Comparison of ENCODE assay signal across 24 cellular contexts in genomic region chr2:63444565-63445288, GRCh38.
A peak's percentile ranks its signal among the peaks of the same experiment; 100 is the strongest.
DNase-seq lines count a peak whose midpoint lies in the region; ATAC-seq and TF ChIP-seq lines count a peak whose summit lies in the region.
"Had no signal": no experiment of that assay in that cellular context is flagged by ENCODE, and none has a peak within 500 bp of the region (broad histone marks: within the 10 kb centered on the region; RNA-seq: fewer than 3 reads in every experiment).

No MANE protein-coding gene starts in this region.

- H3K36me3 ChIP-seq in GM06990 (ENCODE audit: control insufficient read depth, insufficient read depth, low read length): no peaks in the 10 kb centered on the region
- no peaks in the 10 kb centered on the region for H3K36me3 ChIP-seq in PC-9 (ENCODE audit: low read depth)
- H3K36me3 ChIP-seq: cardiac muscle cell, HAP-1, vagina had no signal

- no peak overlapping the region for H3K27ac ChIP-seq in PC-9
- H3K27ac ChIP-seq: cardiac muscle cell, dorsolateral prefrontal cortex, vagina had no signal

- H3K4me3 ChIP-seq in GM06990 (replicated peaks; ENCODE audit: low read depth, low read length): no peak overlapping the region
- H3K4me3 ChIP-seq in PC-9: no peak overlapping the region
- H3K4me3 ChIP-seq: cardiac muscle cell, dorsolateral prefrontal cortex, HAP-1, vagina had no signal

- H3K9me3 ChIP-seq in T-helper 17 cell (ENCODE audit: control insufficient read depth, low read length, poor library complexity, severe bottlenecking) (no peaks in the 10 kb centered on the region), PC-9 (ENCODE audit: insufficient read depth, low read depth) (no peaks in the 10 kb centered on the region)
- H3K9me3 ChIP-seq: Caco-2, HAP-1, vagina had no signal

- no peaks in the 10 kb centered on the region for H3F3A ChIP-seq in PC-9 (ENCODE audit: insufficient read depth, low read depth)

- H2AFZ ChIP-seq in PC-9: no peak overlapping the region

- H3K4me2 ChIP-seq in PC-9: no peak overlapping the region

- DNase-seq in GM06990 (ENCODE audit: extremely low read depth, insufficient read length): peak; percentile 16
- no peak for DNase-seq in T-helper 17 cell
- DNase-seq in NCI-H2227 treated with DMSO at 0.1 percent for 48 hours (lab: John Stamatoyannopoulos, UW): no peak
- DNase-seq in PC-9: no peak
- no peak for DNase-seq in NCI-H446 (lab: John Stamatoyannopoulos, UW)
- DNase-seq: activated CD8-positive, alpha-beta memory T cell treated with anti-CD3 and anti-CD28 coated beads for 24 hours; amniotic stem cell; Caco-2; dorsolateral prefrontal cortex; kidney glomerular epithelial cell; MV-4-11; naive B cell; NCI-H2029 treated with DMSO at 0.1 percent for 48 hours; NCI-H510A; stimulated activated CD4-positive, alpha-beta T cell treated with anti-CD3 and anti-CD28 coated beads, Interleukin-2, amount 100 ng/mL, for 24 hours had no signal

- BruUV-seq in PC-9 (replicated peaks; lab: Mats Ljungman, UMichigan): no TSS peak

- peak overlapping the region; percentile 74 for H3K4me3 Mint-ChIP-seq in T-helper 17 cell
- H3K4me3 Mint-ChIP-seq: memory B cell; naive B cell; T-helper 1 cell treated with Interleukin-12 subunit alpha and Interleukin-12 subunit beta and Interleukin-4 antibody, amounts not matched to agents 30 μg/mL and 1 μg/mL, for 36 hours; WTC11 had no signal

- ATAC-seq in GM18867 (IDR thresholded peaks at IDR 0.05; ENCODE audit: unreplicated experiment) (peak; percentile 58), HG02798 (IDR thresholded peaks at IDR 0.05; ENCODE audit: poor library complexity, unreplicated experiment) (peak; percentile 68), T-helper 17 cell (no peak)
- ATAC-seq: WTC11 had no signal

- peaks cover 8% of the 10 kb centered on the region for H3K36me3 Mint-ChIP-seq in T-helper 17 cell (ENCODE audit: low read depth)
- H3K36me3 Mint-ChIP-seq: WTC11 had no signal

- H3K27me3 ChIP-seq in GM06990 (replicated peaks; ENCODE audit: control insufficient read depth, insufficient read depth, low read length): no peaks in the 10 kb centered on the region
- no peaks in the 10 kb centered on the region for H3K27me3 ChIP-seq in PC-9 (ENCODE audit: insufficient read depth, low read depth)
- H3K27me3 ChIP-seq: cardiac muscle cell, dorsolateral prefrontal cortex, vagina had no signal

- H3K79me2 ChIP-seq in PC-9 (ENCODE audit: low read depth): no peaks in the 10 kb centered on the region

- CTCF ChIA-PET in PC-9 (lab: Charles Lee): no interaction called here

- H4K20me1 ChIP-seq in PC-9 (ENCODE audit: insufficient read depth): no peaks in the 10 kb centered on the region

- H3K27me3 Mint-ChIP-seq in T-helper 17 cell: no peaks in the 10 kb centered on the region
- H3K27me3 Mint-ChIP-seq: memory B cell, naive B cell had no signal

- H3K4me1 ChIP-seq in PC-9 (replicated peaks; ENCODE audit: insufficient read depth): no peaks in the 10 kb centered on the region
- H3K4me1 ChIP-seq: Caco-2, HAP-1, vagina had no signal

- POLR2A ChIA-PET in PC-9 (lab: Charles Lee; ENCODE audit: unreplicated experiment): no interaction called here

- intact Hi-C loops in PC-9 (cut with micrococcal nuclease; ENCODE audit: unreplicated experiment): no loop called here

- peak overlapping the region; percentile 41 for H3K27ac Mint-ChIP-seq in T-helper 17 cell
- H3K27ac Mint-ChIP-seq: activated T-helper 2 cell treated with anti-CD3 and anti-CD28 coated beads, Interferon-gamma antibody, Interleukin-2, Interleukin-4, amounts not matched to agents 10 μg/mL and 5 μg/mL and 100 μg/mL, durations not matched to agents 14 hours and 24 hours and 36 hours; memory B cell; naive B cell; T-helper 1 cell treated with Interleukin-12 subunit alpha and Interleukin-12 subunit beta and Interleukin-4 antibody, amounts not matched to agents 30 μg/mL and 1 μg/mL, for 36 hours; WTC11 had no signal

- H3K9me2 ChIP-seq in PC-9 (ENCODE audit: insufficient read depth): no peaks in the 10 kb centered on the region

- TF ChIP-seq CTCF in GM06990 (IDR thresholded peaks at IDR 0.05; ENCODE audit: insufficient read depth, low read length, poor library complexity, severe bottlenecking): no peak
- no peak for TF ChIP-seq CTCF in PC-9 (conservative IDR thresholded peaks at IDR 0.05)

- H3K4me1 Mint-ChIP-seq in T-helper 17 cell: peaks cover 12% of the 10 kb centered on the region
- H3K4me1 Mint-ChIP-seq: memory B cell, naive B cell had no signal
